Comparison of ENCODE assay signal across 2 cellular contexts in genomic region chr1:225611537-225612223, GRCh38.
A peak's percentile ranks its signal among the peaks of the same experiment; 100 is the strongest.
TF ChIP-seq lines count a peak whose summit lies in the region.

No MANE protein-coding gene starts in this region.

TF ChIP-seq in HepG2, 621 proteins besides CTCF, POLR2A, EP300 and RAD21:
- no peak for TF ChIP-seq CSRNP2 (CRISPR knock-in tag; conservative IDR thresholded peaks at IDR 0.05; ENCODE audit: low read depth)
- TF ChIP-seq, protein P1, sequence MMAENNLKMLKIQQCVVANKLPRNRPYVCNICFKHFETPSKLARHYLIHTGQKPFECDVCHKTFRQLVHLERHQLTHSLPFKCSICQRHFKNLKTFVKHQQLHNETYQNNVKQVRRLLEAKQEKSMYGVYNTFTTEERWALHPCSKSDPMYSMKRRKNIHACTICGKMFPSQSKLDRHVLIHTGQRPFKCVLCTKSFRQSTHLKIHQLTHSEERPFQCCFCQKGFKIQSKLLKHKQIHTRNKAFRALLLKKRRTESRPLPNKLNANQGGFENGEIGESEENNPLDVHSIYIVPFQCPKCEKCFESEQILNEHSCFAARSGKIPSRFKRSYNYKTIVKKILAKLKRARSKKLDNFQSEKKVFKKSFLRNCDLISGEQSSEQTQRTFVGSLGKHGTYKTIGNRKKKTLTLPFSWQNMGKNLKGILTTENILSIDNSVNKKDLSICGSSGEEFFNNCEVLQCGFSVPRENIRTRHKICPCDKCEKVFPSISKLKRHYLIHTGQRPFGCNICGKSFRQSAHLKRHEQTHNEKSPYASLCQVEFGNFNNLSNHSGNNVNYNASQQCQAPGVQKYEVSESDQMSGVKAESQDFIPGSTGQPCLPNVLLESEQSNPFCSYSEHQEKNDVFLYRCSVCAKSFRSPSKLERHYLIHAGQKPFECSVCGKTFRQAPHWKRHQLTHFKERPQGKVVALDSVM (CRISPR knock-in tag; IDR thresholded peaks at IDR 0.05) = peak; percentile 57; the same call in 1 of the 2 replicates

TF ChIP-seq in SK-N-SH treated with all-trans-retinoic acid at 6 μM for 48 hours, 23 proteins besides CTCF, POLR2A, EP300 and RAD21:
- TF ChIP-seq TSHZ2 (CRISPR knock-in tag; IDR thresholded peaks at IDR 0.05) (no peak), ZC3H10 (CRISPR knock-in tag; IDR thresholded peaks at IDR 0.05) (no peak), ZNF565 (CRISPR knock-in tag; conservative IDR thresholded peaks at IDR 0.05; ENCODE audit: low read depth) (no peak)
TF ChIP-seq in SK-N-SH treated with all-trans-retinoic acid at 6 μM for 48 hours: peak in this region for 0.
